17 cellular contexts compared by ENCODE assay signal in genomic region chr1:54318415-54318814, GRCh38.
DNase-seq lines count a peak whose midpoint lies in the region; ATAC-seq and TF ChIP-seq lines count a peak whose summit lies in the region.
"Had no signal": no experiment of that assay in that cellular context is flagged by ENCODE, and none has a peak within 500 bp of the region (broad histone marks: within the 10 kb centered on the region; RNA-seq: fewer than 3 reads in every experiment).

No MANE protein-coding gene starts in this region.

- no peaks in the 10 kb centered on the region for H3K36me3 Mint-ChIP-seq in CD4-positive, alpha-beta T cell (ENCODE audit: low read depth)
- H3K36me3 Mint-ChIP-seq in mesothelial cell of epicardium: peaks cover 19% of the 10 kb centered on the region
- H3K36me3 Mint-ChIP-seq: CD14-positive monocyte had no signal

- no peak overlapping the region for H3K27ac ChIP-seq in CD4-positive, alpha-beta T cell (ENCODE audit: low read depth, low read length)
- H3K27ac ChIP-seq in WERI-Rb-1: peak overlapping the region; percentile 61
- H3K27ac ChIP-seq: HL-60, SJCRH30 had no signal

- no peaks in the 10 kb centered on the region for H3K9me3 Mint-ChIP-seq in CD4-positive, alpha-beta T cell
- H3K9me3 Mint-ChIP-seq in mesothelial cell of epicardium: no peaks in the 10 kb centered on the region
- H3K9me3 Mint-ChIP-seq: CD14-positive monocyte had no signal

- POLR2A ChIA-PET in CD4-positive, alpha-beta T cell (lab: Charles Lee): interaction anchor here (1.1 kb wide), 1 partner anchor 119 kb away, joined by 3 read pairs; no protein-coding TSS in a partner anchor

- no peak for DNase-seq in CD4-positive, alpha-beta T cell
- peak; percentile 62 for DNase-seq in D341Med (ENCODE audit: low spot score)
- DNase-seq in WERI-Rb-1: peak; percentile 84
- DNase-seq in mesothelial cell of epicardium (ENCODE audit: low spot score in 2 of 2, unreplicated experiment in 2 of 2): no peak
- DNase-seq in AML-193 (lab: John Stamatoyannopoulos, UW): no peak
- no peak for DNase-seq in activated gamma-delta T cell treated with Interleukin-2 at 50 U/mL for 16 hours
- DNase-seq: HCEC 1CT, NCI-H1105, NCI-H1694, NCI-H2107, NCI-H345, NCI-H69, PC-3, SJCRH30 had no signal

- TF ChIP-seq CTCF in CD4-positive, alpha-beta T cell (IDR thresholded peaks at IDR 0.05): no peak
- TF ChIP-seq CTCF in WERI-Rb-1 (IDR thresholded peaks at IDR 0.05; ENCODE audit: low read depth, low read length) (0 out of 2 replicates have a peak, but pooled peaks have one; percentile 11), mesothelial cell of epicardium (IDR thresholded peaks at IDR 0.05; ENCODE audit: unreplicated experiment) (no peak)

- peak overlapping the region; percentile 80 for H3K27ac Mint-ChIP-seq in CD4-positive, alpha-beta T cell
- peak overlapping the region; percentile 43 for H3K27ac Mint-ChIP-seq in mesothelial cell of epicardium
- H3K27ac Mint-ChIP-seq: CD14-positive monocyte had no signal

- H3K27me3 ChIP-seq in CD4-positive, alpha-beta T cell (ENCODE audit: control insufficient read depth, insufficient read depth, low read length): no peaks in the 10 kb centered on the region
- no peaks in the 10 kb centered on the region for H3K27me3 ChIP-seq in WERI-Rb-1 (ENCODE audit: insufficient read depth, low read depth, severe bottlenecking)
- H3K27me3 ChIP-seq: SJCRH30 had no signal

- CTCF ChIA-PET in CD4-positive, alpha-beta T cell (lab: Charles Lee): no interaction called here

- no peak overlapping the region for H3K4me3 Mint-ChIP-seq in CD4-positive, alpha-beta T cell
- H3K4me3 Mint-ChIP-seq in mesothelial cell of epicardium: no peak overlapping the region
- H3K4me3 Mint-ChIP-seq: CD14-positive monocyte had no signal

- H3K4me3 ChIP-seq in WERI-Rb-1 (ENCODE audit: low read depth, low read length): peak overlapping the region; percentile 6; the same call in 1 of the 2 replicates
- H3K4me3 ChIP-seq: SJCRH30 had no signal

- H3K9me3 ChIP-seq in CD4-positive, alpha-beta T cell (ENCODE audit: control insufficient read depth, low read length): no peaks in the 10 kb centered on the region
- H3K9me3 ChIP-seq in WERI-Rb-1 (ENCODE audit: severe bottlenecking): no peaks in the 10 kb centered on the region
- H3K9me3 ChIP-seq: SJCRH30 had no signal

- intact Hi-C loops in CD4-positive, alpha-beta T cell (cut with DNase I, micrococcal nuclease): no loop called here

- H3K27me3 Mint-ChIP-seq in CD4-positive, alpha-beta T cell: no peaks in the 10 kb centered on the region
- no peaks in the 10 kb centered on the region for H3K27me3 Mint-ChIP-seq in mesothelial cell of epicardium (ENCODE audit: low read depth)

- peaks cover 80% of the 10 kb centered on the region for H3K4me1 Mint-ChIP-seq in CD4-positive, alpha-beta T cell (ENCODE audit: low read depth)
- peaks cover 44% of the 10 kb centered on the region for H3K4me1 Mint-ChIP-seq in mesothelial cell of epicardium
- H3K4me1 Mint-ChIP-seq: CD14-positive monocyte had no signal

- peaks cover 47% of the 10 kb centered on the region for H3K36me3 ChIP-seq in WERI-Rb-1
- H3K36me3 ChIP-seq: SJCRH30 had no signal

- no peak for ATAC-seq in CD4-positive, alpha-beta T cell (ENCODE audit: poor library complexity)
- ATAC-seq in HG03442 (IDR thresholded peaks at IDR 0.05; ENCODE audit: unreplicated experiment): no peak
- ATAC-seq: PC-3 had no signal

Comparison
In these comparisons a context has a peak if more than half of its experiments do, and no peak if none do; other contexts are left out.
1. DNase-seq: peak in D341Med (single experiment) and WERI-Rb-1 (single experiment); none in CD4-positive, alpha-beta T cell (0 of 10), mesothelial cell of epicardium (0 of 2), AML-193 (0 of 2) and activated gamma-delta T cell treated with Interleukin-2 at 50 U/mL for 16 hours (single experiment).